Comparison of ENCODE assay signal across 1 cellular context in genomic region chr3:170426240-170426797, GRCh38.
TF ChIP-seq lines count a peak whose summit lies in the region.

No MANE protein-coding gene starts in this region.

TF ChIP-seq in SK-N-SH, 30 proteins besides CTCF, POLR2A, EP300 and RAD21 (continued from another document):
- TF ChIP-seq NFIC (IDR thresholded peaks at IDR 0.05; ENCODE audit: borderline replicate concordance), result peak; percentile 22; the same call in 1 of the 2 replicates
- no peak for TF ChIP-seq TCF12 (IDR thresholded peaks at IDR 0.05)
- TF ChIP-seq, protein P1, sequence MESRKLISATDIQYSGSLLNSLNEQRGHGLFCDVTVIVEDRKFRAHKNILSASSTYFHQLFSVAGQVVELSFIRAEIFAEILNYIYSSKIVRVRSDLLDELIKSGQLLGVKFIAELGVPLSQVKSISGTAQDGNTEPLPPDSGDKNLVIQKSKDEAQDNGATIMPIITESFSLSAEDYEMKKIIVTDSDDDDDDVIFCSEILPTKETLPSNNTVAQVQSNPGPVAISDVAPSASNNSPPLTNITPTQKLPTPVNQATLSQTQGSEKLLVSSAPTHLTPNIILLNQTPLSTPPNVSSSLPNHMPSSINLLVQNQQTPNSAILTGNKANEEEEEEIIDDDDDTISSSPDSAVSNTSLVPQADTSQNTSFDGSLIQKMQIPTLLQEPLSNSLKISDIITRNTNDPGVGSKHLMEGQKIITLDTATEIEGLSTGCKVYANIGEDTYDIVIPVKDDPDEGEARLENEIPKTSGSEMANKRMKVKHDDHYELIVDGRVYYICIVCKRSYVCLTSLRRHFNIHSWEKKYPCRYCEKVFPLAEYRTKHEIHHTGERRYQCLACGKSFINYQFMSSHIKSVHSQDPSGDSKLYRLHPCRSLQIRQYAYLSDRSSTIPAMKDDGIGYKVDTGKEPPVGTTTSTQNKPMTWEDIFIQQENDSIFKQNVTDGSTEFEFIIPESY (IDR thresholded peaks at IDR 0.05; ENCODE audit: borderline replicate concordance, low read depth), result no peak
